ENCODE assay signal across 8 cellular contexts in genomic region chr16:10256855-10257641, GRCh38.
A peak's percentile ranks its signal among the peaks of the same experiment; 100 is the strongest.
DNase-seq lines count a peak whose midpoint lies in the region; ATAC-seq, FAIRE-seq and TF ChIP-seq lines count a peak whose summit lies in the region.

No MANE protein-coding gene starts in this region.

- H3K9ac ChIP-seq in kidney (ENCODE audit: low read length in 2 of 2), result no peak overlapping the region

- H3K9me3 Mint-ChIP-seq in T-helper 2 cell treated with Interferon-gamma antibody and Interleukin-4, amounts not matched to agents 5 μg/mL and 100 μg/mL, for 36 hours, result no peaks in the 10 kb centered on the region

- no peak overlapping the region for H3K4me3 ChIP-seq in astrocyte of the cerebellum (ENCODE audit: low read depth, low read length)
- H3K4me3 ChIP-seq in kidney (ENCODE audit: low read length in 2 of 2), result peak overlapping the region in 1 of 2 donors; percentile 41

- no peak for FAIRE-seq in kidney (lab: Jason Lieb, UNC)

- intact Hi-C loops in kidney (cut with DNase I), result no loop called here

- H3K36me3 Mint-ChIP-seq in T-helper 2 cell treated with Interferon-gamma antibody and Interleukin-4, amounts not matched to agents 5 μg/mL and 100 μg/mL, for 36 hours (ENCODE audit: low read depth), result no peaks in the 10 kb centered on the region

- peaks cover 2% of the 10 kb centered on the region for H3K27me3 Mint-ChIP-seq in T-helper 2 cell treated with Interferon-gamma antibody and Interleukin-4, amounts not matched to agents 5 μg/mL and 100 μg/mL, for 36 hours (ENCODE audit: low read depth)

- DNase-seq in GM04504 (ENCODE audit: low read depth) (peak; percentile 2), HPDE6-E6E7 (ENCODE audit: extremely low spot score) (peak; percentile 42), astrocyte of the cerebellum (ENCODE audit: low read depth) (peak; percentile 13), kidney (no peak), omental fat pad (ENCODE audit: low spot score) (no peak), occipital lobe (lab: John Stamatoyannopoulos, UW) (no peak)
- peak; percentile 4 for DNase-seq in T-helper 2 cell treated with Interferon-gamma antibody and Interleukin-4, amounts not matched to agents 5 μg/mL and 100 μg/mL, for 36 hours (ENCODE audit: low spot score)
- DNase-seq in stimulated activated CD4-positive, alpha-beta T cell treated with anti-CD3 and anti-CD28 coated beads, Interleukin-4, amount 100 ng/mL, for 48 hours (ENCODE audit: low read depth in 2 of 2), result peak; percentile 19 to 42

- in situ Hi-C loops in astrocyte of the cerebellum (cut with HindIII; ENCODE audit: low sequenced_read_pairs), result no loop called here

- no peak overlapping the region for H3K27ac Mint-ChIP-seq in T-helper 2 cell treated with Interferon-gamma antibody and Interleukin-4, amounts not matched to agents 5 μg/mL and 100 μg/mL, for 36 hours

- TF ChIP-seq CTCF in astrocyte of the cerebellum (IDR thresholded peaks at IDR 0.05; ENCODE audit: low read depth, low read length, missing control alignments) (peak; percentile 91), kidney (IDR thresholded peaks at IDR 0.05; ENCODE audit: borderline replicate concordance, extremely low read depth, insufficient read depth) (peak; percentile 61), omental fat pad (IDR thresholded peaks at IDR 0.05) (no peak)

- H3K4me1 Mint-ChIP-seq in T-helper 2 cell treated with Interferon-gamma antibody and Interleukin-4, amounts not matched to agents 5 μg/mL and 100 μg/mL, for 36 hours (ENCODE audit: low read depth), result no peaks in the 10 kb centered on the region

- H3K9me3 ChIP-seq in kidney (ENCODE audit: control insufficient read depth in 1 of 2, low read length in 2 of 2), result no peaks in the 10 kb centered on the region

- no peak overlapping the region for H3K4me3 Mint-ChIP-seq in T-helper 2 cell treated with Interferon-gamma antibody and Interleukin-4, amounts not matched to agents 5 μg/mL and 100 μg/mL, for 36 hours

- ATAC-seq in omental fat pad (ENCODE audit: low FRiP score), result no peak

- no peak overlapping the region for H3K27ac ChIP-seq in kidney (ENCODE audit: low read depth in 2 of 2, low read length in 2 of 2)

- no peaks in the 10 kb centered on the region for H3K36me3 ChIP-seq in kidney (ENCODE audit: control insufficient read depth in 1 of 2, insufficient read depth in 2 of 2, low read length in 2 of 2)

- H3K4me1 ChIP-seq in kidney (ENCODE audit: control insufficient read depth in 1 of 2, insufficient read depth in 1 of 2, low read depth in 1 of 2, low read length in 2 of 2), result peaks cover 4 to 6% of the 10 kb centered on the region in 2 donors

Comparison
In these comparisons a context has a peak if more than half of its experiments do, and no peak if none do; other contexts are left out.
1. DNase-seq: peak in GM04504 (single experiment), HPDE6-E6E7 (single experiment), T-helper 2 cell treated with Interferon-gamma antibody and Interleukin-4, amounts not matched to agents 5 μg/mL and 100 μg/mL, for 36 hours (single experiment), astrocyte of the cerebellum (single experiment) and stimulated activated CD4-positive, alpha-beta T cell treated with anti-CD3 and anti-CD28 coated beads, Interleukin-4, amount 100 ng/mL, for 48 hours (2 of 2); none in kidney (single experiment), omental fat pad (single experiment) and occipital lobe (single experiment).
2. CTCF ChIP-seq: peak in astrocyte of the cerebellum (single experiment) and kidney (single experiment); none in omental fat pad (0 of 3).